ENCODE assay signal across 23 cellular contexts in the genomic region with DNA sequence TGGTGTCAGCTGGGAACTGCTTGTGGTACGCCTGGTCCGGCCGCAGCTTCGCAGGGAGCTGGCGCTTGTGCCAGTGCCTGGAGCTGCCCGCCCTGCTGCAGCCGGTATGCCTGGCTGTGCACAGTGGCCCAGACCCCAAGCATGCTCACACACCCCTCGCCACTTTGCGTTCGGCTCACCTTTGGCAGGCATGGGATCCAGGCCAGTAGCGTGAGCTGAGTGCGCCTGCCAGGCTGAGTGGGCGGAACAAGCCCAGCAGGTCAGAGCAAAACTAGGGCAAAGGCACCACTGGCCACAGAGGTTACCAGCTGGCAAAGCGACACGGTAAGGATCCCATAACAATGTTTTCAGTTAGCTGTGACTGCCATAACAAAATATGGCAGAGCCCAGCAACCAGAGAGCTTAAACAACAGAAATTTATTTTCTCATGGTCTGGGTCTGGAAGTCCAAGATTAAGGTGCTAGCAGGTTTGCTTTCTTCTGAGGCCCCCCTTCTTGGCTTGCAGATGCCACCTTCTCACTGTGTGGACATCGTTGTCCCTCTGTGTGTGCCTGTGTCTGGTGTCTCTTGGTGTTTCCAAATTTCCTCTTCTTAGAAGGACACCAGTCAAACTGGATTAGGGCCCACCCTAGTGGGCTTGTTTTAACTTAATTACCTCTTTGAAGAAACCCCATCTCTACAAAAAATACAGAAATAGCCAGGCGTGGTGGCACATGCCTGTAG.
"Had no signal": no experiment of that assay in that cellular context is flagged by ENCODE, and none has a peak within 500 bp of the region (broad histone marks: within the 10 kb centered on the region; RNA-seq: fewer than 3 reads in every experiment).

No MANE protein-coding gene starts in this region.

- DNase-seq: head of caudate nucleus; hippocampal formation; kidney glomerular epithelial cell; left cardiac atrium; left lung; naive thymus-derived CD8-positive, alpha-beta T cell; occipital lobe; stimulated activated CD4-positive, alpha-beta T cell treated with anti-CD3 and anti-CD28 coated beads, Interleukin-12 subunit alpha, Interleukin-12 subunit beta, amount 100 ng/mL, for 4 hours; stimulated activated CD4-positive, alpha-beta T cell treated with anti-CD3 and anti-CD28 coated beads, Interleukin-15, amount 100 ng/mL, for 24 hours; stimulated activated CD4-positive, alpha-beta T cell treated with anti-CD3 and anti-CD28 coated beads, Interleukin-2, amount 100 ng/mL, for 24 hours; stimulated activated CD4-positive, alpha-beta T cell treated with anti-CD3 and anti-CD28 coated beads, Interleukin-4, amount 100 ng/mL, for 24 hours; stimulated activated naive CD4-positive, alpha-beta T cell; substantia nigra; thyroid gland; transverse colon had no signal

- H3K9me3 ChIP-seq: left lung, neutrophil, right atrium auricular region, thyroid gland, transverse colon, upper lobe of left lung had no signal

- H3K4me3 ChIP-seq: left lung, lung, right atrium auricular region, thyroid gland, transverse colon, upper lobe of left lung had no signal

- FAIRE-seq: keratinocyte, urothelium cell line had no signal

- ATAC-seq: left lung; naive thymus-derived CD8-positive, alpha-beta T cell; sciatic nerve had no signal

- H3K36me3 ChIP-seq: left lung, neutrophil, right atrium auricular region, thyroid gland, transverse colon, upper lobe of left lung had no signal

- H3K27ac ChIP-seq: left lung, neutrophil, right atrium auricular region, skin epidermis, thyroid gland, transverse colon, upper lobe of left lung had no signal

- H3K4me1 ChIP-seq: left lung, right atrium auricular region, thyroid gland, upper lobe of left lung had no signal

- H3K27me3 ChIP-seq: left lung, neutrophil, right atrium auricular region, thyroid gland, transverse colon, upper lobe of left lung had no signal
